ENCODE assay signal across 8 cellular contexts in genomic region chr3:143001369-143002082, GRCh38. TPM values are rescaled to one million over a fixed set of nuclear protein-coding genes. Genes with fewer than 3 reads are reported as not detected.
DNase-seq lines count a peak whose midpoint lies in the region; ATAC-seq, FAIRE-seq and TF ChIP-seq lines count a peak whose summit lies in the region.

Gene U2SURP, plus strand, starts transcription at chr3:143001570. Its CDS starts 59 bp downstream, at chr3:143001629.

- DNase-seq in NCI-H2107 treated with DMSO at 0.1 percent for 48 hours (lab: John Stamatoyannopoulos, UW; ENCODE audit: unreplicated experiment) (peak; percentile 97), body of pancreas (peak; percentile 96 to 98 (median 97)), iPS DF 19.7 (ENCODE audit: low read depth, low spot score) (peak; percentile 98), sigmoid colon (peak; percentile 98)

- TF ChIP-seq POLR2A in body of pancreas (IDR thresholded peaks at IDR 0.05) (peak; percentile 63 to 91 (median 83)), sigmoid colon (IDR thresholded peaks at IDR 0.05) (peak in 1 of 2 donors; percentile 26)

- TF ChIP-seq CTCF in 22Rv1 (IDR thresholded peaks at IDR 0.05), result no peak
- TF ChIP-seq CTCF in body of pancreas (IDR thresholded peaks at IDR 0.05), result peak in 4 of 7 experiments; percentile 33 to 48 (median 37)
- TF ChIP-seq CTCF in sigmoid colon (IDR thresholded peaks at IDR 0.05), result no peak

- peak within 1 kb of the TSS; percentile 93 for H3K27ac ChIP-seq in 22Rv1
- peak within 1 kb of the TSS; percentile 84 to 95 (median 89) for H3K27ac ChIP-seq in body of pancreas
- H3K27ac ChIP-seq in sigmoid colon, result peak within 1 kb of the TSS; percentile 91 to 95 (median 92)

- H3K4me3 ChIP-seq in body of pancreas (peak within 1 kb of the TSS; percentile 49 to 100), sigmoid colon (peak within 1 kb of the TSS; percentile 64 to 95 (median 94))

- peak; percentile 90 for ATAC-seq in GM18520 (IDR thresholded peaks at IDR 0.05; ENCODE audit: unreplicated experiment)
- peak; percentile 86 for ATAC-seq in HG03064 (IDR thresholded peaks at IDR 0.05; ENCODE audit: low read depth, unreplicated experiment)
- peak; percentile 98 for ATAC-seq in body of pancreas

- intact Hi-C loops in body of pancreas (cut with DNase I), result no loop called here
- intact Hi-C loops in sigmoid colon (cut with DNase I), result loop anchor here (5.0 kb wide), 4 partner anchors 279 to 971 kb away; partner anchors contain the start of genes ATR, DIPK2A, TRPC1 and XRN1

- no peaks in the 10 kb centered on the region for H3K9me3 ChIP-seq in body of pancreas
- no peaks in the 10 kb centered on the region for H3K9me3 ChIP-seq in sigmoid colon

- FAIRE-seq in TTC549 (lab: Jason Lieb, UNC), result peak; percentile 88

- H3K4me1 ChIP-seq in body of pancreas, result peaks cover 22% of the 10 kb centered on the region
- H3K4me1 ChIP-seq in sigmoid colon, result peaks cover 0 to 49% (median 35%) of the 10 kb centered on the region in 4 donors

- H3K27me3 ChIP-seq in body of pancreas (no peaks in the 10 kb centered on the region), sigmoid colon (no peaks in the 10 kb centered on the region)

- 0 to 1% methylated on average over 39 to 55 of the region's 55 CpGs for WGBS in body of pancreas, 2 donors
- WGBS in sigmoid colon, 2 donors, result 0% methylated on average over 55 of the region's 55 CpGs

- peak in 2 of 4 donors; percentile 13 to 78 for TF ChIP-seq EP300 in sigmoid colon (IDR thresholded peaks at IDR 0.05)

- H3K36me3 ChIP-seq in body of pancreas (replicated peaks in 1 of 2; ENCODE audit: insufficient read depth in 1 of 2, low read depth in 2 of 2), result no peaks in the 10 kb centered on the region
- no peaks in the 10 kb centered on the region for H3K36me3 ChIP-seq in sigmoid colon

RNA-seq across cellular contexts. Expression of gene U2SURP, which starts in this region (rescaled TPM):
- total RNA-seq in body of pancreas (10 to 100 TPM; 65.4 to 68.2 TPM), sigmoid colon (10 to 100 TPM; 66.8 to 79.8 (median 68.0) TPM)
- 10 to 100 TPM; 11.4 to 28.2 (median 14.3) TPM for polyA plus RNA-seq in sigmoid colon

Comparison
In these comparisons a context has a peak if more than half of its experiments do, and no peak if none do; other contexts are left out.
1. Peak in every context shown above with its lines: DNase-seq, ATAC-seq, H3K4me3 ChIP-seq and H3K27ac ChIP-seq.
2. CTCF ChIP-seq: peak in body of pancreas (4 of 7); none in 22Rv1 (single experiment) and sigmoid colon (0 of 4).